In genomic region chr1:161047436-161048420, GRCh38 we compare ENCODE assay signal across 11 cellular contexts. TPM values are rescaled to one million over a fixed set of nuclear protein-coding genes. Genes with fewer than 3 reads are reported as not detected.
A peak's percentile ranks its signal among the peaks of the same experiment; 100 is the strongest.
DNase-seq lines count a peak whose midpoint lies in the region; ATAC-seq and TF ChIP-seq lines count a peak whose summit lies in the region.
"Had no signal": no experiment of that assay in that cellular context is flagged by ENCODE, and none has a peak within 500 bp of the region (broad histone marks: within the 10 kb centered on the region; RNA-seq: fewer than 3 reads in every experiment).

No MANE protein-coding gene starts in this region.

- H3K27ac Mint-ChIP-seq in activated T-helper 1 cell treated with anti-CD3 and anti-CD28 coated beads, Interleukin-12 subunit alpha, Interleukin-12 subunit beta, Interleukin-2, Interleukin-4 antibody, amounts not matched to agents 30 ng/mL and 10 ng/mL and 1 ng/mL, durations not matched to agents 14 hours and 24 hours and 36 hours = peak overlapping the region; percentile 96
- H3K27ac Mint-ChIP-seq in naive B cell = peak overlapping the region; percentile 98 to 100 (median 99)

- peak overlapping the region in 6 of 10 experiments; percentile 39 to 93 (median 82); a peak in 7 of 20 replicates for H3K4me3 ChIP-seq in BLaER1 treated with 17β-estradiol and CSF1 and Interleukin-3, amounts not matched to agents 10 nM and 100 nM
- no peak overlapping the region for H3K4me3 ChIP-seq in H7 (ENCODE audit: insufficient read depth, low read depth, low read length)

- peaks cover 27 to 71% (median 45%) of the 10 kb centered on the region in 10 experiments for H3K4me1 ChIP-seq in BLaER1 treated with 17β-estradiol and CSF1 and Interleukin-3, amounts not matched to agents 10 nM and 100 nM

- peaks cover 39% of the 10 kb centered on the region for H3K36me3 Mint-ChIP-seq in activated T-helper 1 cell treated with anti-CD3 and anti-CD28 coated beads, Interleukin-12 subunit alpha, Interleukin-12 subunit beta, Interleukin-2, Interleukin-4 antibody, amounts not matched to agents 30 ng/mL and 10 ng/mL and 1 ng/mL, durations not matched to agents 14 hours and 24 hours and 36 hours (ENCODE audit: low read depth)
- H3K36me3 Mint-ChIP-seq in naive B cell = peaks cover 6 to 49% of the 10 kb centered on the region in 2 donors

- peaks cover 4% of the 10 kb centered on the region for H3K9me3 Mint-ChIP-seq in activated T-helper 1 cell treated with anti-CD3 and anti-CD28 coated beads, Interleukin-12 subunit alpha, Interleukin-12 subunit beta, Interleukin-2, Interleukin-4 antibody, amounts not matched to agents 30 ng/mL and 10 ng/mL and 1 ng/mL, durations not matched to agents 14 hours and 24 hours and 36 hours
- H3K9me3 Mint-ChIP-seq in naive B cell = peaks cover 0 to 1% (median 0%) of the 10 kb centered on the region in 7 donors

- H3K9me3 ChIP-seq in BLaER1 treated with 17β-estradiol and CSF1 and Interleukin-3, amounts not matched to agents 10 nM and 100 nM (replicated peaks in 1 of 11) = peaks cover 0 to 17% (median 0%) of the 10 kb centered on the region in 11 experiments; a peak in 3 of 22 replicates

- H3K27ac ChIP-seq in BLaER1 treated with 17β-estradiol and CSF1 and Interleukin-3, amounts not matched to agents 10 nM and 100 nM = peak overlapping the region; percentile 92 to 99 (median 97); a peak in 20 of 22 replicates

- H4K20me1 ChIP-seq in BLaER1 treated with 17β-estradiol and CSF1 and Interleukin-3, amounts not matched to agents 10 nM and 100 nM = peaks cover 0 to 12% (median 0%) of the 10 kb centered on the region in 11 experiments; a peak in 6 of 22 replicates

- peak overlapping the region in 10 of 11 experiments; percentile 90 to 98 (median 94); a peak in 17 of 22 replicates for H3K4me2 ChIP-seq in BLaER1 treated with 17β-estradiol and CSF1 and Interleukin-3, amounts not matched to agents 10 nM and 100 nM

- DNase-seq in activated T-helper 1 cell treated with anti-CD3 and anti-CD28 coated beads, Interleukin-12 subunit alpha, Interleukin-12 subunit beta, Interleukin-2, Interleukin-4 antibody, amounts not matched to agents 30 ng/mL and 10 ng/mL and 1 ng/mL, durations not matched to agents 14 hours and 24 hours and 36 hours (ENCODE audit: low spot score) = no peak
- no peak for DNase-seq in naive B cell
- no peak for DNase-seq in midbrain (lab: John Stamatoyannopoulos, UW)
- DNase-seq in SHP77 (lab: John Stamatoyannopoulos, UW) = no peak
- DNase-seq in H7 = no peak
- no peak for DNase-seq in NCI-H510A treated with DMSO at 0.1 percent for 48 hours (lab: John Stamatoyannopoulos, UW)
- DNase-seq: NCI-H510A, nucleus accumbens, SHP77 treated with DMSO at 0.1 percent for 48 hours had no signal

- no peaks in the 10 kb centered on the region for H3K27me3 Mint-ChIP-seq in activated T-helper 1 cell treated with anti-CD3 and anti-CD28 coated beads, Interleukin-12 subunit alpha, Interleukin-12 subunit beta, Interleukin-2, Interleukin-4 antibody, amounts not matched to agents 30 ng/mL and 10 ng/mL and 1 ng/mL, durations not matched to agents 14 hours and 24 hours and 36 hours (ENCODE audit: insufficient read depth)
- H3K27me3 Mint-ChIP-seq in naive B cell = no peaks in the 10 kb centered on the region

- H3K27me3 ChIP-seq in BLaER1 treated with 17β-estradiol and CSF1 and Interleukin-3, amounts not matched to agents 10 nM and 100 nM = no peaks in the 10 kb centered on the region
- peaks cover 2% of the 10 kb centered on the region; the same call in 1 of the 2 replicates for H3K27me3 ChIP-seq in H7 (ENCODE audit: control insufficient read depth, insufficient read depth, low read length)

- H3K4me1 Mint-ChIP-seq in activated T-helper 1 cell treated with anti-CD3 and anti-CD28 coated beads, Interleukin-12 subunit alpha, Interleukin-12 subunit beta, Interleukin-2, Interleukin-4 antibody, amounts not matched to agents 30 ng/mL and 10 ng/mL and 1 ng/mL, durations not matched to agents 14 hours and 24 hours and 36 hours (ENCODE audit: low read depth) = peaks cover 48% of the 10 kb centered on the region
- H3K4me1 Mint-ChIP-seq in naive B cell = peaks cover 50 to 56% (median 53%) of the 10 kb centered on the region in 3 donors

- ATAC-seq in GM18505 (IDR thresholded peaks at IDR 0.05; ENCODE audit: unreplicated experiment) = no peak
- ATAC-seq in naive B cell (ENCODE audit: low read depth in 2 of 2) = no peak

- TF ChIP-seq POLR2A in GM18505 (IDR thresholded peaks at IDR 0.05; ENCODE audit: borderline replicate concordance, extremely low read depth, insufficient read depth, insufficient read length) = peak; percentile 42

- peaks cover 57 to 67% (median 61%) of the 10 kb centered on the region in 11 experiments for H3K36me3 ChIP-seq in BLaER1 treated with 17β-estradiol and CSF1 and Interleukin-3, amounts not matched to agents 10 nM and 100 nM
- H3K36me3 ChIP-seq in H7 (replicated peaks; ENCODE audit: control insufficient read depth, insufficient read depth, low read length) = peaks cover under 1% of the 10 kb centered on the region; the same call in 1 of the 2 replicates

- peak overlapping the region in 6 of 11 experiments; percentile 92 to 96 (median 95); a peak in 12 of 22 replicates for H3K9ac ChIP-seq in BLaER1 treated with 17β-estradiol and CSF1 and Interleukin-3, amounts not matched to agents 10 nM and 100 nM

- no peak overlapping the region for H3K4me3 Mint-ChIP-seq in activated T-helper 1 cell treated with anti-CD3 and anti-CD28 coated beads, Interleukin-12 subunit alpha, Interleukin-12 subunit beta, Interleukin-2, Interleukin-4 antibody, amounts not matched to agents 30 ng/mL and 10 ng/mL and 1 ng/mL, durations not matched to agents 14 hours and 24 hours and 36 hours
- H3K4me3 Mint-ChIP-seq in naive B cell = peak overlapping the region; percentile 16 to 100 (median 97)

- intact Hi-C loops in activated T-helper 1 cell treated with anti-CD3 and anti-CD28 coated beads, Interleukin-12 subunit alpha, Interleukin-12 subunit beta, Interleukin-2, Interleukin-4 antibody, amounts not matched to agents 30 ng/mL and 10 ng/mL and 1 ng/mL, durations not matched to agents 14 hours and 24 hours and 36 hours (cut with micrococcal nuclease) = loop anchor here (10.0 kb wide), 1 partner anchor 1123 kb away; the partner anchor contains the start of gene TAGLN2

RNA-seq across cellular contexts. Expression of gene USF1, which starts 2.0 kb away (rescaled TPM):
- total RNA-seq in activated T-helper 1 cell treated with anti-CD3 and anti-CD28 coated beads, Interleukin-12 subunit alpha, Interleukin-12 subunit beta, Interleukin-2, Interleukin-4 antibody, amounts not matched to agents 30 ng/mL and 10 ng/mL and 1 ng/mL, durations not matched to agents 14 hours and 24 hours and 36 hours = 50.6 and 51.5 TPM in 2 replicates
- polyA plus RNA-seq in naive B cell (ENCODE audit: low read depth in 6 of 6) = 10 to 100 TPM in 3 of 6 donors, 1 to 10 TPM in 3; 4.4 to 23.9 (median 9.7) TPM
- 169 and 176 TPM in 2 replicates for total RNA-seq in H7 (2014; rRNA removed; shearing (Covaris generic))

RNA-seq across cellular contexts. Expression of gene TSTD1, which starts 9.0 kb away (rescaled TPM):
- 40.5 and 43.3 TPM in 2 replicates for total RNA-seq in activated T-helper 1 cell treated with anti-CD3 and anti-CD28 coated beads, Interleukin-12 subunit alpha, Interleukin-12 subunit beta, Interleukin-2, Interleukin-4 antibody, amounts not matched to agents 30 ng/mL and 10 ng/mL and 1 ng/mL, durations not matched to agents 14 hours and 24 hours and 36 hours
- 100 to 1,000 TPM; 477 to 790 (median 657) TPM for polyA plus RNA-seq in naive B cell (ENCODE audit: low read depth in 6 of 6)
- 91.3 and 114 TPM in 2 replicates for total RNA-seq in H7 (2014; rRNA removed; shearing (Covaris generic))

RNA-seq across cellular contexts. Expression of gene ARHGAP30, which starts 22.0 kb away (rescaled TPM):
- 149 and 151 TPM in 2 replicates for total RNA-seq in activated T-helper 1 cell treated with anti-CD3 and anti-CD28 coated beads, Interleukin-12 subunit alpha, Interleukin-12 subunit beta, Interleukin-2, Interleukin-4 antibody, amounts not matched to agents 30 ng/mL and 10 ng/mL and 1 ng/mL, durations not matched to agents 14 hours and 24 hours and 36 hours
- 100 to 1,000 TPM in 1 of 6 donors, 10 to 100 TPM in 5; 42.4 to 154 (median 82.6) TPM for polyA plus RNA-seq in naive B cell (ENCODE audit: low read depth in 6 of 6)
- 0.11 TPM in 1 of 2 replicates, not detected in the other for total RNA-seq in H7 (2014; rRNA removed; shearing (Covaris generic))

RNA-seq across cellular contexts. Expression of gene F11R, which starts 26.8 kb away (rescaled TPM):
- 11.9 and 13.5 TPM in 2 replicates for total RNA-seq in activated T-helper 1 cell treated with anti-CD3 and anti-CD28 coated beads, Interleukin-12 subunit alpha, Interleukin-12 subunit beta, Interleukin-2, Interleukin-4 antibody, amounts not matched to agents 30 ng/mL and 10 ng/mL and 1 ng/mL, durations not matched to agents 14 hours and 24 hours and 36 hours
- 1 to 10 TPM; 5.2 to 9.2 (median 6.7) TPM for polyA plus RNA-seq in naive B cell (ENCODE audit: low read depth in 6 of 6)
- 211 and 255 TPM in 2 replicates for total RNA-seq in H7 (2014; rRNA removed; shearing (Covaris generic))

RNA-seq across cellular contexts. Expression of gene NECTIN4, which starts 41.6 kb away (rescaled TPM):
- total RNA-seq in activated T-helper 1 cell treated with anti-CD3 and anti-CD28 coated beads, Interleukin-12 subunit alpha, Interleukin-12 subunit beta, Interleukin-2, Interleukin-4 antibody, amounts not matched to agents 30 ng/mL and 10 ng/mL and 1 ng/mL, durations not matched to agents 14 hours and 24 hours and 36 hours = not detected in 2 replicates
- not detected for polyA plus RNA-seq in naive B cell (ENCODE audit: low read depth in 6 of 6)
- total RNA-seq in H7 (2014; rRNA removed; shearing (Covaris generic)) = not detected in 2 replicates

Comparison
In these comparisons a context has a peak if more than half of its experiments do, and no peak if none do; other contexts are left out.
1. RNA of gene ARHGAP30, which starts 22.0 kb away (total RNA-seq): 149 to 151 TPM in activated T-helper 1 cell treated with anti-CD3 and anti-CD28 coated beads, Interleukin-12 subunit alpha, Interleukin-12 subunit beta, Interleukin-2, Interleukin-4 antibody, amounts not matched to agents 30 ng/mL and 10 ng/mL and 1 ng/mL, durations not matched to agents 14 hours and 24 hours and 36 hours; 0.11 TPM in H7; every median in the first group is over 100 times any median in the second.